Comparison of ENCODE assay signal across 8 cellular contexts in the genomic region with DNA sequence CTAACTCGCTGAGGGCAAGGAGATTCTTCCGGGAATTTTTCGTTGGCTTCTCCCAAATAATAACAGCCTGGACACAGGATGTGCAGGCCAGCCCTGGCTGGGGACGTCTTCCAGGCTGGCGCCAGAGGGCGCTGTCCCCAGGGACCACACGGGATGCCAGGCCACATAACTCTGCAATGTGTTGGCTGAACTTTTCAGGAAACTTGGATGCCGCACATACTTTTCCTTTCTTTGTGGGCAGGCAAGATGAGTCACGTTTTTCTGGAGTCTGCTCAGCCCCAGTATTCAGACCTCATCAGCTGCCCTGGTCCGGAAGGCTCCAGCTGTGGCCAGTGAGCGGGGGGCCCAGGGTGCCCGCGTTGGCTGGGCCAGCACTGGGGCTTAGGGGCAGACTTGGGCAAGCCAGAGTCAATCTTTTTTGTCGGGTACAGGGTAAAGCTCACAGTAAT.
DNase-seq lines count a peak whose midpoint lies in the region; ATAC-seq, FAIRE-seq and TF ChIP-seq lines count a peak whose summit lies in the region.

No MANE protein-coding gene starts in this region.

- H3K79me2 ChIP-seq in mammary epithelial cell (ENCODE audit: insufficient read depth, low read length): no peaks in the 10 kb centered on the region

- TF ChIP-seq CTCF in AG09319 (IDR thresholded peaks at IDR 0.05; ENCODE audit: low read depth, low read length) (peak; percentile 99), mammary epithelial cell (conservative IDR thresholded peaks at IDR 0.05 in 1 of 2, IDR thresholded peaks at IDR 0.05 in 1 of 2; ENCODE audit: extremely low read depth in 1 of 2, insufficient read depth in 1 of 2, low read depth in 1 of 2, low read length in 2 of 2) (peak; percentile 98 to 99)

- H4K20me1 ChIP-seq in mammary epithelial cell (ENCODE audit: insufficient read depth, low read length): no peaks in the 10 kb centered on the region

- no peak for ATAC-seq in HG03135 (IDR thresholded peaks at IDR 0.05; ENCODE audit: unreplicated experiment)

- WGBS in mammary epithelial cell (ENCODE audit: low coverage, missing lambda C conversion rate): 4% methylated on average over 13 of the region's 14 CpGs
- WGBS in small intestine, 3 donors: 34 to 43% (median 34%) methylated on average over 14 of the region's 14 CpGs

- dilution Hi-C loops in mammary epithelial cell (cut with HindIII; ENCODE audit: low sequenced_read_pairs): no loop called here

- H3K9ac ChIP-seq in mammary epithelial cell (ENCODE audit: insufficient read depth, low read length): no peak overlapping the region

- H3K36me3 ChIP-seq in mammary epithelial cell (ENCODE audit: insufficient read depth, low read length) (no peaks in the 10 kb centered on the region), small intestine (ENCODE audit: control insufficient read depth in 2 of 2, insufficient read depth in 2 of 2, low read length in 2 of 2) (no peaks in the 10 kb centered on the region)

- intact Hi-C loops in mammary epithelial cell (cut with micrococcal nuclease): loop anchor here (1.0 to 2.0 kb wide), 4 partner anchors 27 to 184 kb away; no protein-coding TSS in a partner anchor

- in situ Hi-C loops in mammary epithelial cell (cut with MboI; ENCODE audit: low sequenced_read_pairs in 2 of 2): loop anchor here (5.0 to 25.0 kb wide), 2 partner anchors 127 to 392 kb away; no protein-coding TSS in a partner anchor

- H3K4me1 ChIP-seq in mammary epithelial cell (ENCODE audit: insufficient read depth, low read length) (peaks cover 27% of the 10 kb centered on the region), small intestine (ENCODE audit: control insufficient read depth in 2 of 2, insufficient read depth in 1 of 2, low read depth in 1 of 2, low read length in 1 of 2) (peaks cover 0 to 5% of the 10 kb centered on the region in 2 donors)

- CTCF ChIA-PET in mammary epithelial cell (lab: Charles Lee; ENCODE audit: low non-redundant PET): interaction anchor here (0.6 to 1.0 kb wide), 5 partner anchors 162 to 1381 kb away, joined by 3 to 6 read pairs (median 5); no protein-coding TSS in a partner anchor

- no peak overlapping the region for H3K4me2 ChIP-seq in mammary epithelial cell (ENCODE audit: insufficient read depth, low read depth, low read length)

- no TSS peak for BruUV-seq in mammary epithelial cell (replicated peaks; lab: Mats Ljungman, UMichigan)

- H3K4me3 ChIP-seq in mammary epithelial cell (replicated peaks in 1 of 3; ENCODE audit: insufficient read depth in 1 of 3, low read depth in 2 of 3, low read length in 3 of 3): no peak overlapping the region
- no peak overlapping the region for H3K4me3 ChIP-seq in small intestine (ENCODE audit: low read depth in 1 of 2, low read length in 2 of 2)

- H3K27ac ChIP-seq in mammary epithelial cell (ENCODE audit: insufficient read depth, low read depth, low read length): peak overlapping the region; percentile 31
- H3K27ac ChIP-seq in small intestine (ENCODE audit: low read depth in 1 of 2, low read length in 1 of 2): peak overlapping the region; percentile 21 to 61

- H3K27me3 ChIP-seq in mammary epithelial cell (ENCODE audit: insufficient read depth, low read length) (no peaks in the 10 kb centered on the region), small intestine (ENCODE audit: control insufficient read depth in 2 of 2, insufficient read depth in 2 of 2, low read length in 2 of 2) (no peaks in the 10 kb centered on the region)

- H3K9me3 ChIP-seq in mammary epithelial cell (replicated peaks; ENCODE audit: insufficient read depth, low read length) (no peaks in the 10 kb centered on the region), small intestine (ENCODE audit: control insufficient read depth, low read depth) (no peaks in the 10 kb centered on the region)

- DNase-seq in AG09319 (ENCODE audit: extremely low read depth, low read depth) (peak; percentile 96), GM04504 (ENCODE audit: low read depth) (peak; percentile 96), NCI-H1930 (lab: John Stamatoyannopoulos, UW) (peak; percentile 13 to 53), mammary epithelial cell (peak; percentile 94), inferior parietal cortex (ENCODE audit: extremely low spot score) (peak; percentile 48), small intestine (peak; percentile 80), T-helper 9 cell (no peak)

- no peak for FAIRE-seq in small intestine (lab: Jason Lieb, UNC)

- peak overlapping the region; percentile 81 for H2AFZ ChIP-seq in mammary epithelial cell (ENCODE audit: low read depth, low read length)
